In genomic region chrX:118847676-118848075, GRCh38 we compare ENCODE assay signal across 7 cellular contexts. TPM values are rescaled to one million over a fixed set of nuclear protein-coding genes. Genes with fewer than 3 reads are reported as not detected.
DNase-seq lines count a peak whose midpoint lies in the region; ATAC-seq, FAIRE-seq and TF ChIP-seq lines count a peak whose summit lies in the region.

No MANE protein-coding gene starts in this region.

- no peak overlapping the region for H3K4me3 Mint-ChIP-seq in neural crest cell

- peak; percentile 48 for FAIRE-seq in G401.6 (lab: Jason Lieb, UNC)

- TF ChIP-seq CTCF in neural crest cell (conservative IDR thresholded peaks at IDR 0.05) = peak; percentile 72

- no peaks in the 10 kb centered on the region for H3K27me3 Mint-ChIP-seq in neural crest cell (ENCODE audit: low read depth)

- ATAC-seq in esophagus mucosa (peak; percentile 60), HG03095 (IDR thresholded peaks at IDR 0.05; ENCODE audit: unreplicated experiment) (no peak)

- DNase-seq in M059J (ENCODE audit: low read depth) (peak; percentile 71), RKO (ENCODE audit: low spot score) (peak; percentile 77), neural crest cell (ENCODE audit: low read depth, low spot score) (no peak)
- DNase-seq in stimulated activated CD4-positive, alpha-beta T cell treated with anti-CD3 and anti-CD28 coated beads, Interleukin-4, amount 100 ng/mL, for 1 hour = no peak

- H3K4me1 Mint-ChIP-seq in neural crest cell = peaks cover 4% of the 10 kb centered on the region

- H3K36me3 Mint-ChIP-seq in neural crest cell (ENCODE audit: low read depth) = no peaks in the 10 kb centered on the region

- no peak overlapping the region for H3K27ac Mint-ChIP-seq in neural crest cell (ENCODE audit: unreplicated experiment)

- H3K9me3 Mint-ChIP-seq in neural crest cell = no peaks in the 10 kb centered on the region

RNA-seq across cellular contexts. Expression of gene ZCCHC12, which starts 24.1 kb away (rescaled TPM):
- 0.05 TPM in 1 of 2 replicates, not detected in the other for total RNA-seq in M059J (2014; rRNA removed; shearing (Covaris generic))
- not detected for total RNA-seq in esophagus mucosa
- 2.8 and 3.7 TPM in 2 replicates for total RNA-seq in neural crest cell

Comparison
In these comparisons a context has a peak if more than half of its experiments do, and no peak if none do; other contexts are left out.
1. DNase-seq: peak in M059J (single experiment) and RKO (single experiment); none in neural crest cell (single experiment) and stimulated activated CD4-positive, alpha-beta T cell treated with anti-CD3 and anti-CD28 coated beads, Interleukin-4, amount 100 ng/mL, for 1 hour (single experiment).